ENCODE assay signal across 8 cellular contexts in genomic region chr2:232697059-232697806, GRCh38. TPM values are rescaled to one million over a fixed set of nuclear protein-coding genes. Genes with fewer than 3 reads are reported as not detected.
A peak's percentile ranks its signal among the peaks of the same experiment; 100 is the strongest.
DNase-seq lines count a peak whose midpoint lies in the region; TF ChIP-seq lines count a peak whose summit lies in the region.

GIGYF2 (plus strand) TSS chr2:232697331; CDS start chr2:232735198, 37,867 bp downstream.

- H3K4me3 ChIP-seq in SJSA1 (peak within 1 kb of the TSS; percentile 90), foreskin fibroblast (ENCODE audit: low read depth in 1 of 2, low read length in 2 of 2) (peak within 1 kb of the TSS; percentile 91), stomach (peak within 1 kb of the TSS; percentile 85 to 96 (median 94))

- H3K36me3 Mint-ChIP-seq in neural crest cell (ENCODE audit: low read depth): peaks cover 4% of the 10 kb centered on the region

- POLR2A ChIA-PET in HEK293T (lab: Yijun Ruan, JAX): interaction anchor here (0.5 to 1.9 kb wide), 6 partner anchors 10 to 64 kb away, joined by 3 to 10 read pairs (median 4); partner anchors contain the start of gene EFHD1

- TF ChIP-seq EP300 in stomach (IDR thresholded peaks at IDR 0.05): no peak

- peaks cover 19% of the 10 kb centered on the region for H3K36me3 ChIP-seq in SJSA1
- H3K36me3 ChIP-seq in stomach: peaks cover 0 to 10% (median 0%) of the 10 kb centered on the region in 4 donors

- peak within 1 kb of the TSS; percentile 96 for H3K4me3 Mint-ChIP-seq in neural crest cell

- peak within 1 kb of the TSS; percentile 93 for H3K27ac Mint-ChIP-seq in neural crest cell (ENCODE audit: unreplicated experiment)

- H3K27ac ChIP-seq in SJSA1 (peak within 1 kb of the TSS; percentile 34), stomach (peak within 1 kb of the TSS; percentile 93 to 99 (median 96))

- WGBS in stomach, 5 donors: 0 to 1% (median 0%) methylated on average over 7 to 71 of the region's 71 CpGs

- no peaks in the 10 kb centered on the region for H3K9me3 ChIP-seq in SJSA1 (replicated peaks)
- H3K9me3 ChIP-seq in stomach: no peaks in the 10 kb centered on the region

- H3K4me1 ChIP-seq in SJSA1 (replicated peaks) (peaks cover 16% of the 10 kb centered on the region), stomach (peaks cover 25 to 53% (median 44%) of the 10 kb centered on the region in 4 donors)

- TF ChIP-seq CTCF in foreskin fibroblast (IDR thresholded peaks at IDR 0.05; ENCODE audit: low read depth, low read length) (no peak), neural crest cell (conservative IDR thresholded peaks at IDR 0.05) (no peak), stomach (IDR thresholded peaks at IDR 0.05) (no peak)

- TF ChIP-seq POLR2A in stomach (IDR thresholded peaks at IDR 0.05): no peak

- intact Hi-C loops in stomach (cut with DNase I; ENCODE audit: low total_unique reads): no loop called here

- H3K27me3 ChIP-seq in SJSA1 (replicated peaks) (no peaks in the 10 kb centered on the region), stomach (no peaks in the 10 kb centered on the region)

- peaks cover 10% of the 10 kb centered on the region for H3K27me3 Mint-ChIP-seq in neural crest cell (ENCODE audit: low read depth)

- CTCF ChIA-PET in HEK293T (lab: Yijun Ruan, JAX): no interaction called here

- H3K9me3 Mint-ChIP-seq in neural crest cell: peaks cover 5% of the 10 kb centered on the region

- H3K4me1 Mint-ChIP-seq in neural crest cell: peaks cover 34% of the 10 kb centered on the region

- DNase-seq in GF-D8 (lab: John Stamatoyannopoulos, UW) (peak; percentile 81), HEK293T (ENCODE audit: extremely low spot score) (peak; percentile 97), MV-4-11 (lab: John Stamatoyannopoulos, UW) (peak; percentile 83), SJSA1 (ENCODE audit: low read depth in 1 of 2, low spot score in 2 of 2) (peak; percentile 93 to 98), foreskin fibroblast (peak; percentile 93 to 98), neural crest cell (ENCODE audit: low read depth, low spot score) (peak; percentile 95), stomach (peak; percentile 97)
- peak; percentile 87 for DNase-seq in activated gamma-delta T cell treated with anti-CD3 and anti-CD28 coated beads, Interleukin-2, amount 50 U/mL, for 16 hours (ENCODE audit: low read depth)

TF ChIP-seq in HEK293T, 16 proteins besides CTCF, POLR2A, EP300 and RAD21:
- TF ChIP-seq BHLHE40 (IDR thresholded peaks at IDR 0.05; ENCODE audit: borderline replicate concordance) (no peak), ZNF384 (IDR thresholded peaks at IDR 0.05) (no peak), CTBP1 (IDR thresholded peaks at IDR 0.05; ENCODE audit: borderline replicate concordance) (no peak), FOXM1 (IDR thresholded peaks at IDR 0.05; ENCODE audit: borderline replicate concordance) (no peak), SP1 (IDR thresholded peaks at IDR 0.05) (no peak), ELF4 (IDR thresholded peaks at IDR 0.05) (no peak), LEF1 (IDR thresholded peaks at IDR 0.05; ENCODE audit: borderline replicate concordance) (no peak)
TF ChIP-seq in HEK293T: peak in this region for 0.

RNA-seq across cellular contexts. Expression of gene GIGYF2, which starts in this region (rescaled TPM):
- total RNA-seq in SJSA1 (2014; rRNA removed; shearing (Covaris generic)): 42.5 and 51.0 TPM in 2 replicates
- total RNA-seq in neural crest cell: 70.3 and 71.4 TPM in 2 replicates
- total RNA-seq in stomach: 100 to 1,000 TPM in 2 of 5 donors, 10 to 100 TPM in 3; 68.4 to 158 (median 87.4) TPM
- 10 to 100 TPM in 1 of 3 donors, 1 to 10 TPM in 2; 7.1 to 17.0 (median 9.5) TPM for polyA plus RNA-seq in stomach

Comparison
In these comparisons a context has a peak if more than half of its experiments do, and no peak if none do; other contexts are left out.
1. Peak in every context shown above with its lines: DNase-seq, H3K4me3 ChIP-seq and H3K27ac ChIP-seq.